Comparison of ENCODE assay signal across 7 cellular contexts in genomic region chr4:42371306-42372063, GRCh38. TPM values are rescaled to one million over a fixed set of nuclear protein-coding genes. Genes with fewer than 3 reads are reported as not detected.
A peak's percentile ranks its signal among the peaks of the same experiment; 100 is the strongest.
DNase-seq lines count a peak whose midpoint lies in the region; ATAC-seq and TF ChIP-seq lines count a peak whose summit lies in the region.

No MANE protein-coding gene starts in this region.

- intact Hi-C loops in HCT116 (cut with micrococcal nuclease) (loop anchor here (1.0 kb wide), 1 partner anchor 148 kb away; no protein-coding TSS in a partner anchor), dorsolateral prefrontal cortex (cut with DNase I) (loop anchor here (5.0 to 10.0 kb wide), 2 partner anchors 151 to 473 kb away; no protein-coding TSS in a partner anchor), mucosa of descending colon (cut with DNase I, micrococcal nuclease) (no loop called here)

- peak; percentile 24 for DNase-seq in GDM1 (lab: John Stamatoyannopoulos, UW)
- peak; percentile 33 for DNase-seq in HCT116 (ENCODE audit: low read depth, low spot score)
- DNase-seq in NCI-H526 treated with DMSO at 0.1 percent for 48 hours (lab: John Stamatoyannopoulos, UW), result peak; percentile 27
- peak in 1 of 10 donors; percentile 20 for DNase-seq in dorsolateral prefrontal cortex
- peak in 1 of 3 donors; percentile 52 for DNase-seq in mucosa of descending colon
- no peak for DNase-seq in stimulated activated naive CD4-positive, alpha-beta T cell treated with Interleukin-2 at 50 U/mL for 16 hours (lab: John Stamatoyannopoulos, UW)

- H3K4me1 ChIP-seq in HCT116 (ENCODE audit: control insufficient read depth in 1 of 2, insufficient read depth in 2 of 2, low read length in 2 of 2) (no peaks in the 10 kb centered on the region), mucosa of descending colon (ENCODE audit: low read depth) (no peaks in the 10 kb centered on the region)

- H3K9me3 ChIP-seq in HCT116 (ENCODE audit: control insufficient read depth in 1 of 2, insufficient read depth in 1 of 2, low read depth in 1 of 2, low read length in 2 of 2) (no peaks in the 10 kb centered on the region), mucosa of descending colon (no peaks in the 10 kb centered on the region)

- no peaks in the 10 kb centered on the region for H3K79me2 ChIP-seq in HCT116 (ENCODE audit: insufficient read depth, low read length)

- CTCF ChIA-PET in HCT116 (lab: Charles Lee), result interaction anchor here (0.6 to 3.5 kb wide), 14 partner anchors 8 to 493 kb away, joined by 3 to 59 read pairs (median 4); no protein-coding TSS in a partner anchor

- TF ChIP-seq RAD21 in HCT116 (IDR thresholded peaks at IDR 0.05; ENCODE audit: low read depth), result peak; percentile 54

- TF ChIP-seq CTCF in HCT116 (IDR thresholded peaks at IDR 0.05 in 2 of 3, conservative IDR thresholded peaks at IDR 0.05 in 1 of 3; ENCODE audit: borderline replicate concordance in 1 of 3, insufficient read depth in 1 of 3, low read depth in 2 of 3, low read length in 2 of 3), result peak; percentile 35 to 57 (median 51); a peak in 5 of 6 replicates
- TF ChIP-seq CTCF in dorsolateral prefrontal cortex (IDR thresholded peaks at IDR 0.05 in 54 of 56, conservative IDR thresholded peaks at IDR 0.05 in 2 of 56; ENCODE audit: low read depth in 1 of 56, partially characterized antibody in 56 of 56), result peak; percentile 31 to 85 (median 65)
- no peak for TF ChIP-seq CTCF in mucosa of descending colon (IDR thresholded peaks at IDR 0.05)

- H3K9ac ChIP-seq in HCT116 (ENCODE audit: low read length), result no peak overlapping the region

- no peaks in the 10 kb centered on the region for H3K27me3 ChIP-seq in HCT116 (ENCODE audit: insufficient read depth, low read length)
- peaks cover 0 to 3% (median 0%) of the 10 kb centered on the region in 45 donors for H3K27me3 ChIP-seq in dorsolateral prefrontal cortex

- no TSS peak for BruUV-seq in HCT116 (replicated peaks; lab: Mats Ljungman, UMichigan)

- RAD21 ChIA-PET in HCT116 (lab: Charles Lee; ENCODE audit: low non-redundant PET in 1 of 2, low total read pairs in 2 of 2, uncharacterized antibody in 2 of 2, unreplicated experiment in 2 of 2), result interaction anchor here (1.1 kb wide), 2 partner anchors 148 kb away, joined by 4 to 7 read pairs; no protein-coding TSS in a partner anchor

- no peaks in the 10 kb centered on the region for H4K20me1 ChIP-seq in HCT116 (ENCODE audit: insufficient read depth)

- TF ChIP-seq POLR2A in HCT116 (IDR thresholded peaks at IDR 0.05; ENCODE audit: borderline replicate concordance, extremely low read depth, insufficient read depth, insufficient read length), result no peak

- H3K36me3 ChIP-seq in HCT116 (ENCODE audit: control insufficient read depth in 1 of 2, insufficient read depth in 2 of 2, low read length in 2 of 2) (no peaks in the 10 kb centered on the region), mucosa of descending colon (ENCODE audit: low read depth) (no peaks in the 10 kb centered on the region)

- ATAC-seq in HCT116 (peak; percentile 55; the same call in 1 of the 2 replicates), mucosa of descending colon (peak; percentile 37), HG02870 (IDR thresholded peaks at IDR 0.05; ENCODE audit: unreplicated experiment) (no peak)

- H2AFZ ChIP-seq in HCT116 (ENCODE audit: low read depth, low read length, poor library complexity, severe bottlenecking), result no peak overlapping the region

- no peak overlapping the region for H3K4me2 ChIP-seq in HCT116 (ENCODE audit: low read length)

- H3K9me2 ChIP-seq in HCT116 (ENCODE audit: insufficient read depth), result no peaks in the 10 kb centered on the region

- H3K4me3 ChIP-seq in HCT116 (replicated peaks in 1 of 2; ENCODE audit: low read depth in 1 of 2, low read length in 2 of 2) (no peak overlapping the region), dorsolateral prefrontal cortex (no peak overlapping the region), mucosa of descending colon (no peak overlapping the region)

- H3K27ac ChIP-seq in HCT116 (ENCODE audit: low read depth, low read length) (no peak overlapping the region), dorsolateral prefrontal cortex (no peak overlapping the region)

- POLR2A ChIA-PET in HCT116 (lab: Charles Lee), result no interaction called here

TF ChIP-seq in HCT116, 20 proteins besides CTCF, POLR2A, EP300 and RAD21:
- no peak for TF ChIP-seq EZH2phosphoT487 (IDR thresholded peaks at IDR 0.05; ENCODE audit: borderline replicate concordance)

RNA-seq across cellular contexts. Expression of gene SHISA3, which starts 25.8 kb away (rescaled TPM):
- not detected for total RNA-seq in HCT116 (2021; ENCODE audit: unreplicated experiment)
- not detected in 2 replicates for polyA plus RNA-seq in HCT116 (2012)
- total RNA-seq in dorsolateral prefrontal cortex, result 1 to 10 TPM in 50 of 120 experiments, under 1 TPM in 61, not detected in 9; 0.28 to 5.6 (median 0.90) TPM
- total RNA-seq in mucosa of descending colon, result 1 to 10 TPM in 2 of 3 donors, under 1 TPM in 1; 0.90 to 1.9 (median 1.6) TPM

Comparison
In these comparisons a context has a peak if more than half of its experiments do, and no peak if none do; other contexts are left out.
1. intact Hi-C loops: an anchor here in HCT116 (1.0 kb wide) and dorsolateral prefrontal cortex (5.0 to 10.0 kb wide); none called in mucosa of descending colon.